ENCODE assay signal across 25 cellular contexts in genomic region chr2:31214638-31214915, GRCh38. TPM values are rescaled to one million over a fixed set of nuclear protein-coding genes. Genes with fewer than 3 reads are reported as not detected.
"Had no signal": no experiment of that assay in that cellular context is flagged by ENCODE, and none has a peak within 500 bp of the region (broad histone marks: within the 10 kb centered on the region; RNA-seq: fewer than 3 reads in every experiment).

No MANE protein-coding gene starts in this region.

- H3K27ac ChIP-seq: adrenal gland, ascending aorta, brain microvascular endothelial cell, esophagus muscularis mucosa, hepatocyte, lower lobe of right lung, neutrophil, parathyroid adenoma, transverse colon, vagina had no signal

- H3K9me3 ChIP-seq: adrenal gland, ascending aorta, esophagus muscularis mucosa, lower lobe of right lung, neutrophil, transverse colon, vagina had no signal

- H3K9me3 Mint-ChIP-seq: activated T-cell treated with anti-CD3 and anti-CD28 coated beads, Interleukin-2, amount 50 U/mL, for 24 hours; activated T-helper 17 cell treated with anti-CD3 and anti-CD28 coated beads, Interleukin-2, amount 50 U/mL, for 72 hours; effector memory CD8-positive, alpha-beta T cell; immature natural killer cell; naive thymus-derived CD4-positive, alpha-beta T cell; stimulated activated effector memory CD8-positive, alpha-beta T cell treated with anti-CD3 and anti-CD28 coated beads, Interleukin-12 subunit alpha, Interleukin-12 subunit beta, amount 100 ng/mL, for 72 hours had no signal

- H3K79me2 ChIP-seq: hepatocyte, parathyroid adenoma had no signal

- H3K9ac ChIP-seq: parathyroid adenoma had no signal

- DNase-seq: activated CD4-positive, alpha-beta T cell treated with anti-CD3 and anti-CD28 coated beads, Interleukin-2, amount 50 U/mL, for 4 hours; activated CD8-positive, alpha-beta memory T cell treated with anti-CD3 and anti-CD28 coated beads, Interleukin-2, amount 50 U/mL, for 4 hours; activated naive CD4-positive, alpha-beta T cell; activated T-cell treated with anti-CD3 and anti-CD28 coated beads, Interleukin-2, amount 50 U/mL, for 24 hours; adrenal gland; brain microvascular endothelial cell; caudate nucleus; effector memory CD8-positive, alpha-beta T cell; glutamatergic neuron; immature natural killer cell; lower lobe of right lung; naive thymus-derived CD4-positive, alpha-beta T cell; right cardiac atrium; stimulated activated CD4-positive, alpha-beta T cell treated with anti-CD3 and anti-CD28 coated beads, Interleukin-12 subunit alpha, Interleukin-12 subunit beta, amount 100 ng/mL, for 4 hours; transverse colon had no signal

- H3K4me1 ChIP-seq: adrenal gland, ascending aorta, esophagus muscularis mucosa, parathyroid adenoma, vagina had no signal

- H3K4me2 ChIP-seq: hepatocyte had no signal

- H3K27me3 ChIP-seq: adrenal gland, ascending aorta, brain microvascular endothelial cell, hepatocyte, neutrophil, transverse colon, vagina had no signal

- H3K36me3 ChIP-seq: adrenal gland, ascending aorta, brain microvascular endothelial cell, esophagus muscularis mucosa, lower lobe of right lung, neutrophil, transverse colon, vagina had no signal

- H2AFZ ChIP-seq: hepatocyte, parathyroid adenoma had no signal

- H3K27ac Mint-ChIP-seq: activated naive CD8-positive, alpha-beta T cell; activated T-helper 17 cell treated with anti-CD3 and anti-CD28 coated beads, Interleukin-2, amount 50 U/mL, for 72 hours had no signal

- H3K4me3 Mint-ChIP-seq: activated naive CD8-positive, alpha-beta T cell; activated T-cell treated with anti-CD3 and anti-CD28 coated beads, Interleukin-2, amount 50 U/mL, for 24 hours; activated T-helper 17 cell treated with anti-CD3 and anti-CD28 coated beads, Interleukin-2, amount 50 U/mL, for 72 hours; effector memory CD8-positive, alpha-beta T cell; immature natural killer cell; naive thymus-derived CD4-positive, alpha-beta T cell; stimulated activated effector memory CD8-positive, alpha-beta T cell treated with anti-CD3 and anti-CD28 coated beads, Interleukin-12 subunit alpha, Interleukin-12 subunit beta, amount 100 ng/mL, for 72 hours had no signal

- H3K4me3 ChIP-seq: adrenal gland, ascending aorta, esophagus muscularis mucosa, hepatocyte, lower lobe of right lung, transverse colon, vagina had no signal

- H3K36me3 Mint-ChIP-seq: activated naive CD8-positive, alpha-beta T cell; immature natural killer cell; naive thymus-derived CD4-positive, alpha-beta T cell; stimulated activated effector memory CD8-positive, alpha-beta T cell treated with anti-CD3 and anti-CD28 coated beads, Interleukin-12 subunit alpha, Interleukin-12 subunit beta, amount 100 ng/mL, for 72 hours had no signal

RNA-seq across cellular contexts. Expression of gene CAPN14, which starts 2.7 kb away (rescaled TPM):
- total RNA-seq: ascending aorta, left lobe of liver had no signal
- polyA plus RNA-seq: immature natural killer cell had no signal
